Comparison of ENCODE assay signal across 9 cellular contexts in genomic region chr1:21319447-21320407, GRCh38. TPM values are rescaled to one million over a fixed set of nuclear protein-coding genes. Genes with fewer than 3 reads are reported as not detected.
DNase-seq lines count a peak whose midpoint lies in the region; ATAC-seq and TF ChIP-seq lines count a peak whose summit lies in the region.
"Had no signal": no experiment of that assay in that cellular context is flagged by ENCODE, and none has a peak within 500 bp of the region (broad histone marks: within the 10 kb centered on the region; RNA-seq: fewer than 3 reads in every experiment).

No MANE protein-coding gene starts in this region.

- TF ChIP-seq CTCF in colonic mucosa (IDR thresholded peaks at IDR 0.05) (no peak), vagina (IDR thresholded peaks at IDR 0.05) (no peak)

- H3K9ac ChIP-seq in colonic mucosa (ENCODE audit: low read depth in 2 of 2, low read length in 2 of 2) (peak overlapping the region; percentile 38 to 40), mucosa of rectum (ENCODE audit: low read depth in 1 of 2, low read length in 2 of 2) (no peak overlapping the region)

- H3K36me3 Mint-ChIP-seq in effector memory CD8-positive, alpha-beta T cell (ENCODE audit: insufficient read depth) = peaks cover 21% of the 10 kb centered on the region

- H3K36me3 ChIP-seq in colonic mucosa (no peaks in the 10 kb centered on the region), mucosa of rectum (ENCODE audit: control insufficient read depth in 2 of 2, insufficient read depth in 2 of 2, low read length in 2 of 2) (no peaks in the 10 kb centered on the region), vagina (no peaks in the 10 kb centered on the region)

- ATAC-seq in Right ventricle myocardium inferior (no peak), HG03135 (IDR thresholded peaks at IDR 0.05; ENCODE audit: unreplicated experiment) (no peak)
- ATAC-seq in effector memory CD8-positive, alpha-beta T cell (replicated peaks) = no peak

- no peaks in the 10 kb centered on the region for H3K9me3 Mint-ChIP-seq in effector memory CD8-positive, alpha-beta T cell

- H3K4me1 ChIP-seq in colonic mucosa = peaks cover 12% of the 10 kb centered on the region
- H3K4me1 ChIP-seq in mucosa of rectum (ENCODE audit: control insufficient read depth in 2 of 2, insufficient read depth in 2 of 2, low read length in 2 of 2) = peaks cover 25 to 37% of the 10 kb centered on the region in 2 donors
- H3K4me1 ChIP-seq in vagina = peaks cover 99% of the 10 kb centered on the region

- peak; percentile 63 for DNase-seq in Right ventricle myocardium inferior (ENCODE audit: missing footprints)
- DNase-seq in cardiac septum (ENCODE audit: low spot score) = no peak
- no peak for DNase-seq in colonic mucosa
- no peak for DNase-seq in vagina (ENCODE audit: extremely low spot score in 2 of 2)
- DNase-seq in NCI-H526 treated with DMSO at 0.1 percent for 48 hours (lab: John Stamatoyannopoulos, UW) = no peak
- no peak for DNase-seq in effector memory CD8-positive, alpha-beta T cell
- DNase-seq: activated CD8-positive, alpha-beta memory T cell treated with anti-CD3 and anti-CD28 coated beads, Interleukin-2, amount 50 U/mL, for 48 hours had no signal

- no peaks in the 10 kb centered on the region for H3K27me3 ChIP-seq in colonic mucosa
- H3K27me3 ChIP-seq in mucosa of rectum (ENCODE audit: control insufficient read depth in 2 of 2, insufficient read depth in 2 of 2, low read length in 2 of 2) = no peaks in the 10 kb centered on the region
- no peaks in the 10 kb centered on the region for H3K27me3 ChIP-seq in vagina

- no peak for TF ChIP-seq POLR2A in vagina (IDR thresholded peaks at IDR 0.05)

- H3K9me3 ChIP-seq in colonic mucosa (no peaks in the 10 kb centered on the region), mucosa of rectum (ENCODE audit: control insufficient read depth in 2 of 2, low read length in 2 of 2) (no peaks in the 10 kb centered on the region), vagina (no peaks in the 10 kb centered on the region)

- H3K4me3 ChIP-seq in colonic mucosa (no peak overlapping the region), mucosa of rectum (ENCODE audit: low read length in 2 of 2) (no peak overlapping the region), vagina (no peak overlapping the region)

- H3K27me3 Mint-ChIP-seq in effector memory CD8-positive, alpha-beta T cell = no peaks in the 10 kb centered on the region

- peaks cover 16 to 20% of the 10 kb centered on the region in 2 donors for H3K4me1 Mint-ChIP-seq in effector memory CD8-positive, alpha-beta T cell (ENCODE audit: low read depth in 2 of 2)

- intact Hi-C loops in Right ventricle myocardium inferior (cut with DNase I) = no loop called here
- intact Hi-C loops in cardiac septum (cut with DNase I) = loop anchor here (10.0 kb wide), 1 partner anchor 535 kb away; the partner anchor contains the start of gene HP1BP3
- intact Hi-C loops in colonic mucosa (cut with DNase I) = no loop called here
- intact Hi-C loops in vagina (cut with DNase I) = no loop called here

- H3K27ac ChIP-seq in colonic mucosa (peak overlapping the region; percentile 57), mucosa of rectum (ENCODE audit: low read depth in 2 of 2, low read length in 2 of 2) (peak overlapping the region; percentile 64 to 70), vagina (peak overlapping the region; percentile 86)

- no peak overlapping the region for H3K4me3 Mint-ChIP-seq in effector memory CD8-positive, alpha-beta T cell

- peak overlapping the region in 1 of 2 donors; percentile 41 for H3K27ac Mint-ChIP-seq in effector memory CD8-positive, alpha-beta T cell

RNA-seq across cellular contexts. Expression of gene ECE1, which starts 29.5 kb away (rescaled TPM):
- total RNA-seq in Right ventricle myocardium inferior = 49.3 TPM
- total RNA-seq in cardiac septum = 55.8 TPM
- 100 to 1,000 TPM in 1 of 2 donors, 10 to 100 TPM in 1; 99.0 to 149 TPM for total RNA-seq in colonic mucosa
- 93.8 TPM for total RNA-seq in vagina

Comparison
In these comparisons a context has a peak if more than half of its experiments do, and no peak if none do; other contexts are left out.
1. H3K9ac ChIP-seq: peak in colonic mucosa (2 of 2); none in mucosa of rectum (0 of 2).
2. Peak in every context shown above with its lines, with median percentiles within 50 percentile points of each other: H3K27ac ChIP-seq.